In genomic region chr6:160070831-160071230, GRCh38 we compare ENCODE assay signal across 24 cellular contexts. TPM values are rescaled to one million over a fixed set of nuclear protein-coding genes. Genes with fewer than 3 reads are reported as not detected.
DNase-seq lines count a peak whose midpoint lies in the region; ATAC-seq lines count a peak whose summit lies in the region.
"Had no signal": no experiment of that assay in that cellular context is flagged by ENCODE, and none has a peak within 500 bp of the region (broad histone marks: within the 10 kb centered on the region; RNA-seq: fewer than 3 reads in every experiment).

No MANE protein-coding gene starts in this region.

- no peaks in the 10 kb centered on the region for H3K9me3 Mint-ChIP-seq in activated CD4-positive, alpha-beta memory T cell treated with anti-CD3 and anti-CD28 coated beads, Interleukin-2, amount 10 ng/mL, durations not matched to agents 7 days and 5 days
- no peaks in the 10 kb centered on the region for H3K9me3 Mint-ChIP-seq in activated CD4-positive, alpha-beta memory T cell treated with anti-CD3 and anti-CD28 coated beads for 36 hours
- H3K9me3 Mint-ChIP-seq in stimulated activated naive CD8-positive, alpha-beta T cell treated with anti-CD3 and anti-CD28 coated beads, Interleukin-15, amount 100 ng/mL, for 72 hours: no peaks in the 10 kb centered on the region
- H3K9me3 Mint-ChIP-seq in naive B cell: no peaks in the 10 kb centered on the region
- H3K9me3 Mint-ChIP-seq in stimulated activated naive B cell treated with anti-CD40 and anti-IgM and Interleukin-4, amounts not matched to agents 10 μg/mL and 1 μg/mL and 100 μg/mL, for 72 hours: no peaks in the 10 kb centered on the region
- H3K9me3 Mint-ChIP-seq: CD14-positive monocyte had no signal

- peak; percentile 43 for ATAC-seq in stimulated activated naive CD8-positive, alpha-beta T cell treated with anti-CD3 and anti-CD28 coated beads, Interleukin-15, amount 100 ng/mL, for 72 hours
- no peak for ATAC-seq in stimulated activated naive CD8-positive, alpha-beta T cell treated with anti-CD3 and anti-CD28 coated beads, Interleukin-15, Interleukin-2, amounts not matched to agents 100 U/mL and 50 U/mL, for 24 hours
- ATAC-seq in naive B cell (ENCODE audit: low read depth in 2 of 2) (no peak), HG02571 (IDR thresholded peaks at IDR 0.05; ENCODE audit: unreplicated experiment) (no peak)
- ATAC-seq in stimulated activated naive B cell treated with anti-CD40 and anti-IgM and Interleukin-4, amounts not matched to agents 10 μg/mL and 1 μg/mL and 100 μg/mL, for 72 hours (replicated peaks): no peak
- ATAC-seq: PC-3 had no signal

- POLR2A ChIA-PET in activated CD4-positive, alpha-beta memory T cell treated with anti-CD3 and anti-CD28 coated beads, Interleukin-2, amount 10 ng/mL, durations not matched to agents 7 days and 5 days (lab: Charles Lee): interaction anchor here (0.7 kb wide), 1 partner anchor 101 kb away, joined by 3 read pairs; no protein-coding TSS in a partner anchor
- POLR2A ChIA-PET in activated CD4-positive, alpha-beta memory T cell treated with anti-CD3 and anti-CD28 coated beads for 36 hours (lab: Charles Lee): no interaction called here

- peak overlapping the region; percentile 27 for H3K27ac Mint-ChIP-seq in activated CD4-positive, alpha-beta memory T cell treated with anti-CD3 and anti-CD28 coated beads, Interleukin-2, amount 10 ng/mL, durations not matched to agents 7 days and 5 days
- no peak overlapping the region for H3K27ac Mint-ChIP-seq in activated CD4-positive, alpha-beta memory T cell treated with anti-CD3 and anti-CD28 coated beads for 36 hours
- no peak overlapping the region for H3K27ac Mint-ChIP-seq in stimulated activated naive CD8-positive, alpha-beta T cell treated with anti-CD3 and anti-CD28 coated beads, Interleukin-15, amount 100 ng/mL, for 72 hours
- H3K27ac Mint-ChIP-seq in naive B cell: peak overlapping the region; percentile 64 to 96 (median 83)
- peak overlapping the region; percentile 94 for H3K27ac Mint-ChIP-seq in stimulated activated naive B cell treated with anti-CD40 and anti-IgM and Interleukin-4, amounts not matched to agents 10 μg/mL and 1 μg/mL and 100 μg/mL, for 72 hours

- H3K27me3 Mint-ChIP-seq in activated CD4-positive, alpha-beta memory T cell treated with anti-CD3 and anti-CD28 coated beads, Interleukin-2, amount 10 ng/mL, durations not matched to agents 7 days and 5 days: no peaks in the 10 kb centered on the region
- H3K27me3 Mint-ChIP-seq in activated CD4-positive, alpha-beta memory T cell treated with anti-CD3 and anti-CD28 coated beads for 36 hours: no peaks in the 10 kb centered on the region
- no peaks in the 10 kb centered on the region for H3K27me3 Mint-ChIP-seq in stimulated activated naive CD8-positive, alpha-beta T cell treated with anti-CD3 and anti-CD28 coated beads, Interleukin-15, amount 100 ng/mL, for 72 hours
- H3K27me3 Mint-ChIP-seq in naive B cell: no peaks in the 10 kb centered on the region
- no peaks in the 10 kb centered on the region for H3K27me3 Mint-ChIP-seq in stimulated activated naive B cell treated with anti-CD40 and anti-IgM and Interleukin-4, amounts not matched to agents 10 μg/mL and 1 μg/mL and 100 μg/mL, for 72 hours

- no peak overlapping the region for H3K4me3 Mint-ChIP-seq in activated CD4-positive, alpha-beta memory T cell treated with anti-CD3 and anti-CD28 coated beads, Interleukin-2, amount 10 ng/mL, durations not matched to agents 7 days and 5 days
- H3K4me3 Mint-ChIP-seq in activated CD4-positive, alpha-beta memory T cell treated with anti-CD3 and anti-CD28 coated beads for 36 hours: no peak overlapping the region
- H3K4me3 Mint-ChIP-seq in stimulated activated naive CD8-positive, alpha-beta T cell treated with anti-CD3 and anti-CD28 coated beads, Interleukin-15, amount 100 ng/mL, for 72 hours: peak overlapping the region in 1 of 2 donors; percentile 57
- H3K4me3 Mint-ChIP-seq in naive B cell: peak overlapping the region in 6 of 8 donors; percentile 29 to 89 (median 72)
- peak overlapping the region; percentile 38 to 57 for H3K4me3 Mint-ChIP-seq in stimulated activated naive B cell treated with anti-CD40 and anti-IgM and Interleukin-4, amounts not matched to agents 10 μg/mL and 1 μg/mL and 100 μg/mL, for 72 hours
- H3K4me3 Mint-ChIP-seq: CD14-positive monocyte had no signal

- intact Hi-C loops in activated CD4-positive, alpha-beta memory T cell treated with anti-CD3 and anti-CD28 coated beads for 36 hours (cut with micrococcal nuclease): no loop called here

- peaks cover 65% of the 10 kb centered on the region for H3K4me1 Mint-ChIP-seq in activated CD4-positive, alpha-beta memory T cell treated with anti-CD3 and anti-CD28 coated beads, Interleukin-2, amount 10 ng/mL, durations not matched to agents 7 days and 5 days
- peaks cover 24% of the 10 kb centered on the region for H3K4me1 Mint-ChIP-seq in activated CD4-positive, alpha-beta memory T cell treated with anti-CD3 and anti-CD28 coated beads for 36 hours (ENCODE audit: low read depth)
- peaks cover 45% of the 10 kb centered on the region for H3K4me1 Mint-ChIP-seq in stimulated activated naive CD8-positive, alpha-beta T cell treated with anti-CD3 and anti-CD28 coated beads, Interleukin-15, amount 100 ng/mL, for 72 hours
- H3K4me1 Mint-ChIP-seq in naive B cell: peaks cover 44 to 53% (median 46%) of the 10 kb centered on the region in 3 donors
- H3K4me1 Mint-ChIP-seq in stimulated activated naive B cell treated with anti-CD40 and anti-IgM and Interleukin-4, amounts not matched to agents 10 μg/mL and 1 μg/mL and 100 μg/mL, for 72 hours: peaks cover 54 to 64% of the 10 kb centered on the region in 2 donors

- CTCF ChIA-PET in activated CD4-positive, alpha-beta memory T cell treated with anti-CD3 and anti-CD28 coated beads, Interleukin-2, amount 10 ng/mL, durations not matched to agents 7 days and 5 days (lab: Charles Lee): interaction anchor here (1.5 kb wide), 1 partner anchor 385 kb away, joined by 3 read pairs; no protein-coding TSS in a partner anchor
- CTCF ChIA-PET in activated CD4-positive, alpha-beta memory T cell treated with anti-CD3 and anti-CD28 coated beads for 36 hours (lab: Charles Lee): no interaction called here

- H3K36me3 Mint-ChIP-seq in activated CD4-positive, alpha-beta memory T cell treated with anti-CD3 and anti-CD28 coated beads, Interleukin-2, amount 10 ng/mL, durations not matched to agents 7 days and 5 days (ENCODE audit: low read depth): peaks cover 86% of the 10 kb centered on the region
- H3K36me3 Mint-ChIP-seq in activated CD4-positive, alpha-beta memory T cell treated with anti-CD3 and anti-CD28 coated beads for 36 hours: peaks cover 65% of the 10 kb centered on the region
- H3K36me3 Mint-ChIP-seq in naive B cell: peaks cover 37 to 45% of the 10 kb centered on the region in 2 donors
- H3K36me3 Mint-ChIP-seq in stimulated activated naive B cell treated with anti-CD40 and anti-IgM and Interleukin-4, amounts not matched to agents 10 μg/mL and 1 μg/mL and 100 μg/mL, for 72 hours: peaks cover 82 to 90% of the 10 kb centered on the region in 2 donors

- DNase-seq in activated CD4-positive, alpha-beta memory T cell treated with anti-CD3 and anti-CD28 coated beads, Interleukin-2, amount 10 ng/mL, durations not matched to agents 7 days and 5 days: no peak
- no peak for DNase-seq in activated CD4-positive, alpha-beta memory T cell treated with anti-CD3 and anti-CD28 coated beads for 36 hours
- no peak for DNase-seq in stimulated activated naive CD8-positive, alpha-beta T cell treated with anti-CD3 and anti-CD28 coated beads, Interleukin-15, amount 100 ng/mL, for 72 hours
- DNase-seq in stimulated activated naive CD8-positive, alpha-beta T cell treated with anti-CD3 and anti-CD28 coated beads, Interleukin-15, Interleukin-2, amounts not matched to agents 100 U/mL and 50 U/mL, for 24 hours: no peak
- no peak for DNase-seq in naive B cell
- no peak for DNase-seq in stimulated activated naive B cell treated with anti-CD40 and anti-IgM and Interleukin-4, amounts not matched to agents 10 μg/mL and 1 μg/mL and 100 μg/mL, for 72 hours
- DNase-seq in NCI-H774 (lab: John Stamatoyannopoulos, UW): no peak
- DNase-seq: BE2C; Calu3; GM23248; H7; KBM-7; NCI-H1105 treated with DMSO at 0.1 percent for 48 hours; NCI-H146; NCI-H1930; NCI-H2107; NCI-H524 treated with DMSO at 0.1 percent for 48 hours; NCI-H82; NK-92 treated with Interleukin-12 subunit alpha and Interleukin-12 subunit beta, amount 100 ng/mL, for 24 hours; PC-3; SK-N-SH had no signal

RNA-seq across cellular contexts. Expression of gene SLC22A1, which starts 50.8 kb away (rescaled TPM):
- total RNA-seq in activated CD4-positive, alpha-beta memory T cell treated with anti-CD3 and anti-CD28 coated beads, Interleukin-2, amount 10 ng/mL, durations not matched to agents 7 days and 5 days: 1 to 10 TPM in 1 of 2 experiments, under 1 TPM in 1; 0.81 to 1.3 TPM
- total RNA-seq in activated CD4-positive, alpha-beta memory T cell treated with anti-CD3 and anti-CD28 coated beads for 36 hours: under 1 TPM; 0.14 to 0.99 TPM
- polyA plus RNA-seq in naive B cell (ENCODE audit: low read depth in 6 of 6): not detected
- total RNA-seq: G401, GM23248 had no signal
- polyA plus RNA-seq: GM23248 had no signal

Comparison
In these comparisons a context has a peak if more than half of its experiments do, and no peak if none do; other contexts are left out.
1. H3K27ac Mint-ChIP-seq: peak in activated CD4-positive, alpha-beta memory T cell treated with anti-CD3 and anti-CD28 coated beads, Interleukin-2, amount 10 ng/mL, durations not matched to agents 7 days and 5 days (single experiment), naive B cell (6 of 6) and stimulated activated naive B cell treated with anti-CD40 and anti-IgM and Interleukin-4, amounts not matched to agents 10 μg/mL and 1 μg/mL and 100 μg/mL, for 72 hours (single experiment); none in activated CD4-positive, alpha-beta memory T cell treated with anti-CD3 and anti-CD28 coated beads for 36 hours (single experiment) and stimulated activated naive CD8-positive, alpha-beta T cell treated with anti-CD3 and anti-CD28 coated beads, Interleukin-15, amount 100 ng/mL, for 72 hours (0 of 2).
2. H3K4me3 Mint-ChIP-seq: peak in naive B cell (6 of 8) and stimulated activated naive B cell treated with anti-CD40 and anti-IgM and Interleukin-4, amounts not matched to agents 10 μg/mL and 1 μg/mL and 100 μg/mL, for 72 hours (2 of 2); none in activated CD4-positive, alpha-beta memory T cell treated with anti-CD3 and anti-CD28 coated beads, Interleukin-2, amount 10 ng/mL, durations not matched to agents 7 days and 5 days (single experiment) and activated CD4-positive, alpha-beta memory T cell treated with anti-CD3 and anti-CD28 coated beads for 36 hours (single experiment).